Comparison of ENCODE assay signal across 12 cellular contexts in the genomic region with DNA sequence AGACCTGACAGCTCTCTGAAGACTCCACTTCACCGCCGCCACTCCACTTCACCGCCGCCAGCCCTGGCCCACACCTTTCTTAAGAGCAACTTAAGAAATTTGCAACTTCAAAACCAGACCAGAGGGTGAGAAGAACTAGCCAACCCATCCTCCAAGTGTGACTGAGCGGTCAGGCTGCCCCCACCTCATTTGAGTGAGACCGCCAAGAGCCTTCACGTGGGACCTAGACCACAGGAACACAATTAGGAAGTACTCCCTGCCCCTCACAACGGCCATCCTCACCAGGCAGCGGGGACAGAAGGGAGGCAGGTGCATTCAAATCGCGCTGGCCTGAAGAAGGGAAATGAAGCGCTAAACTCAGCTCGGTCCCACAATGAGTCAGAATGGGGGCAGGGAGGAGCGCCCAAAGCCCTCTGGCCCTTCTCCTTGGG.
DNase-seq lines count a peak whose midpoint lies in the region; ATAC-seq, FAIRE-seq and TF ChIP-seq lines count a peak whose summit lies in the region.
"Had no signal": no experiment of that assay in that cellular context is flagged by ENCODE, and none has a peak within 500 bp of the region (broad histone marks: within the 10 kb centered on the region; RNA-seq: fewer than 3 reads in every experiment).

No MANE protein-coding gene starts in this region.

- H3K36me3 ChIP-seq in H1 (ENCODE audit: control insufficient read depth in 2 of 4, insufficient read depth in 4 of 4, low read length in 3 of 4) = no peaks in the 10 kb centered on the region
- no peaks in the 10 kb centered on the region for H3K36me3 ChIP-seq in stomach
- no peaks in the 10 kb centered on the region for H3K36me3 ChIP-seq in heart left ventricle
- H3K36me3 ChIP-seq: BLaER1, upper lobe of left lung had no signal

- no peak overlapping the region for H4K5ac ChIP-seq in H1 (ENCODE audit: insufficient read length, low read depth, low read length)

- no peaks in the 10 kb centered on the region for H3K79me2 ChIP-seq in H1 (ENCODE audit: control insufficient read depth in 1 of 2, insufficient read depth in 2 of 2, low read length in 2 of 2)

- intact Hi-C loops in stomach (cut with DNase I; ENCODE audit: low total_unique reads) (no loop called here), heart left ventricle (cut with DNase I) (no loop called here)

- TF ChIP-seq RAD21 in H1 (IDR thresholded peaks at IDR 0.05 in 1 of 2, conservative IDR thresholded peaks at IDR 0.05 in 1 of 2; ENCODE audit: low read depth in 2 of 2, low read length in 2 of 2) = no peak

- DNase-seq in H1 (ENCODE audit: low read depth in 1 of 2, low spot score in 2 of 2) (no peak), pons (ENCODE audit: low spot score) (no peak), stomach (no peak), iPS-NIHi7 (ENCODE audit: extremely low spot score) (no peak), heart left ventricle (no peak)
- DNase-seq: naive B cell, NCI-H1417 treated with DMSO at 0.1 percent for 48 hours had no signal

- no peak for TF ChIP-seq CTCF in H1 (IDR thresholded peaks at IDR 0.05; ENCODE audit: control extremely low read depth in 1 of 3, insufficient read depth in 1 of 3, low read depth in 1 of 3, low read length in 3 of 3)
- TF ChIP-seq CTCF in stomach (IDR thresholded peaks at IDR 0.05) = no peak
- no peak for TF ChIP-seq CTCF in heart left ventricle (IDR thresholded peaks at IDR 0.05)

- H3K4me1 ChIP-seq in H1 (replicated peaks in 1 of 4; ENCODE audit: control insufficient read depth in 3 of 4, insufficient read depth in 4 of 4, low read length in 3 of 4) (peaks cover 0 to 8% (median 8%) of the 10 kb centered on the region in 4 experiments; a peak in 6 of 7 replicates), stomach (no peaks in the 10 kb centered on the region), heart left ventricle (peaks cover 0 to 3% (median 0%) of the 10 kb centered on the region in 12 donors)
- H3K4me1 ChIP-seq: BLaER1, upper lobe of left lung had no signal

- H2BK20ac ChIP-seq in H1 (ENCODE audit: low read length) = peak overlapping the region; percentile 68

- H3K23ac ChIP-seq in H1 (ENCODE audit: insufficient read length) = no peak overlapping the region

- TF ChIP-seq POLR2A in H1 (IDR thresholded peaks at IDR 0.05; ENCODE audit: control extremely low read depth in 1 of 2, low read depth in 2 of 2, low read length in 2 of 2) (no peak), stomach (IDR thresholded peaks at IDR 0.05) (no peak), heart left ventricle (IDR thresholded peaks at IDR 0.05) (no peak)

- no peak overlapping the region for H2AK5ac ChIP-seq in H1 (ENCODE audit: low read depth, low read length)

- H3K18ac ChIP-seq in H1 (ENCODE audit: extremely low read depth, low read length) = no peak overlapping the region; the same call in 1 of the 2 replicates

- no peak overlapping the region for H2BK5ac ChIP-seq in H1 (ENCODE audit: low read depth, low read length)

- H3K4ac ChIP-seq in H1 (replicated peaks; ENCODE audit: insufficient read length, low read depth, low read length) = no peak overlapping the region

- H4K8ac ChIP-seq in H1 (ENCODE audit: extremely low read depth, insufficient read depth, low read length) = no peak overlapping the region

- WGBS in H1 (ENCODE audit: extremely low coverage in 1 of 2, insufficient coverage in 1 of 2, insufficient read length in 1 of 2, insufficient replicate concordance in 2 of 2, low coverage in 1 of 2, low lambda C conversion rate in 2 of 2, missing lambda C conversion rate in 1 of 2), 2 experiments = 97% methylated on average over 14 of the region's 14 CpGs; no CpG with 5 or more reads in 1 of the 2 experiments
- WGBS in stomach, 5 donors = 81 to 91% (median 88%) methylated on average over 14 of the region's 14 CpGs
- 87 to 91% (median 90%) methylated on average over 14 of the region's 14 CpGs for WGBS in heart left ventricle, 4 donors

- peak; percentile 64 for ATAC-seq in GM18861 (IDR thresholded peaks at IDR 0.05; ENCODE audit: unreplicated experiment)
- peak; percentile 80 for ATAC-seq in GM21825 (IDR thresholded peaks at IDR 0.05; ENCODE audit: unreplicated experiment)
- ATAC-seq in HG03354 (IDR thresholded peaks at IDR 0.05; ENCODE audit: poor library complexity, severe bottlenecking, unreplicated experiment) = peak; percentile 83
- ATAC-seq in heart left ventricle = no peak

- no peak overlapping the region for H3K9ac ChIP-seq in H1 (replicated peaks in 1 of 4; ENCODE audit: extremely low read depth in 1 of 4, low read depth in 3 of 4, low read length in 3 of 4)
- H3K9ac ChIP-seq: BLaER1 had no signal

- no peak overlapping the region for H3K56ac ChIP-seq in H1 (replicated peaks; ENCODE audit: insufficient read length, low read depth, low read length)

- no peak overlapping the region for H2AFZ ChIP-seq in H1 (ENCODE audit: low read length)

- no peak overlapping the region for H2BK120ac ChIP-seq in H1 (replicated peaks; ENCODE audit: low read depth, low read length)

- H3K4me3 ChIP-seq in H1 (ENCODE audit: extremely low read depth in 1 of 4, insufficient read depth in 2 of 4, low read depth in 3 of 4, low read length in 4 of 4) (no peak overlapping the region), stomach (no peak overlapping the region), heart left ventricle (no peak overlapping the region)
- H3K4me3 ChIP-seq: BLaER1, upper lobe of left lung had no signal

- H2BK15ac ChIP-seq in H1 (ENCODE audit: low read length) = no peak overlapping the region

- peaks cover 0 to 3% of the 10 kb centered on the region in 2 experiments; a peak in 1 of 4 replicates for H3K9me3 ChIP-seq in H1 (ENCODE audit: insufficient read depth in 2 of 2, low read depth in 1 of 2, low read length in 1 of 2)
- no peaks in the 10 kb centered on the region for H3K9me3 ChIP-seq in stomach
- no peaks in the 10 kb centered on the region for H3K9me3 ChIP-seq in heart left ventricle
- H3K9me3 ChIP-seq: upper lobe of left lung had no signal

- no peak overlapping the region for H4K91ac ChIP-seq in H1 (replicated peaks; ENCODE audit: insufficient read length, low read length)

- CTCF ChIA-PET in H1 (lab: Charles Lee; ENCODE audit: partially characterized antibody) = no interaction called here

- no peak overlapping the region for H3K14ac ChIP-seq in H1 (ENCODE audit: insufficient read length)

- no peak for TF ChIP-seq EP300 in H1 (IDR thresholded peaks at IDR 0.05; ENCODE audit: borderline replicate concordance in 1 of 2, low read depth in 2 of 2, low read length in 2 of 2)
- no peak for TF ChIP-seq EP300 in stomach (IDR thresholded peaks at IDR 0.05)

- FAIRE-seq in H1 (lab: Jason Lieb, UNC) = no peak

- H3K27me3 ChIP-seq in H1 (replicated peaks in 1 of 4; ENCODE audit: control insufficient read depth in 3 of 4, extremely low read depth in 1 of 4, insufficient read depth in 3 of 4, low read length in 3 of 4) (no peaks in the 10 kb centered on the region), stomach (no peaks in the 10 kb centered on the region), heart left ventricle (no peaks in the 10 kb centered on the region)
- H3K27me3 ChIP-seq: BLaER1, upper lobe of left lung had no signal

- POLR2A ChIA-PET in H1 (lab: Charles Lee; ENCODE audit: partially characterized antibody) = no interaction called here

- no peak overlapping the region for H3K27ac ChIP-seq in H1 (ENCODE audit: low read depth, low read length)
- H3K27ac ChIP-seq in stomach = no peak overlapping the region
- H3K27ac ChIP-seq in heart left ventricle = no peak overlapping the region
- H3K27ac ChIP-seq: BLaER1, upper lobe of left lung had no signal

- no peaks in the 10 kb centered on the region for H3K23me2 ChIP-seq in H1 (ENCODE audit: low read depth, low read length)

- H3K79me1 ChIP-seq in H1 (ENCODE audit: low read depth, low read length) = no peaks in the 10 kb centered on the region

- H2BK12ac ChIP-seq in H1 (ENCODE audit: low read depth, low read length) = peak overlapping the region; percentile 13; the same call in 1 of the 2 replicates

- H3K4me2 ChIP-seq in H1 (ENCODE audit: insufficient read depth in 1 of 2, low read depth in 2 of 2, low read length in 2 of 2) = no peak overlapping the region
- H3K4me2 ChIP-seq: BLaER1 had no signal

- H4K20me1 ChIP-seq in H1 (replicated peaks in 1 of 2; ENCODE audit: control insufficient read depth in 1 of 2, insufficient read depth in 2 of 2, low read length in 2 of 2) = no peaks in the 10 kb centered on the region
- H4K20me1 ChIP-seq: BLaER1 had no signal

TF ChIP-seq in H1, 55 proteins besides CTCF, POLR2A, EP300 and RAD21:
- TF ChIP-seq ATF2 (IDR thresholded peaks at IDR 0.05; ENCODE audit: low read length) = no peak
- TF ChIP-seq HDAC2 (IDR thresholded peaks at IDR 0.05; ENCODE audit: borderline replicate concordance in 1 of 2, low read depth in 2 of 2, low read length in 2 of 2) = no peak
- no peak for TF ChIP-seq CBX8 (IDR thresholded peaks at IDR 0.05; ENCODE audit: borderline replicate concordance, low read depth, low read length)
- TF ChIP-seq TCF12 (IDR thresholded peaks at IDR 0.05; ENCODE audit: low read depth, low read length) = no peak
- TF ChIP-seq RBBP5 (IDR thresholded peaks at IDR 0.05; ENCODE audit: borderline replicate concordance, low read depth, low read length) = no peak
- no peak for TF ChIP-seq SAP30 (IDR thresholded peaks at IDR 0.05; ENCODE audit: insufficient read depth, insufficient replicate concordance, low read length)
- no peak for TF ChIP-seq FOSL1 (IDR thresholded peaks at IDR 0.05; ENCODE audit: insufficient read depth, low read depth, low read length)

Comparison
In these comparisons a context has a peak if more than half of its experiments do, and no peak if none do; other contexts are left out.
1. ATAC-seq: peak in GM18861 (single experiment), GM21825 (single experiment) and HG03354 (single experiment); none in heart left ventricle (0 of 4).